20 cellular contexts compared by ENCODE assay signal in genomic region chr16:17213025-17213424, GRCh38.
DNase-seq lines count a peak whose midpoint lies in the region; ATAC-seq and TF ChIP-seq lines count a peak whose summit lies in the region.
"Had no signal": no experiment of that assay in that cellular context is flagged by ENCODE, and none has a peak within 500 bp of the region (broad histone marks: within the 10 kb centered on the region; RNA-seq: fewer than 3 reads in every experiment).

No MANE protein-coding gene starts in this region.

- H3K9ac ChIP-seq in BLaER1 (no peak overlapping the region), MM.1S (ENCODE audit: low read length) (no peak overlapping the region)

- no peak for ATAC-seq in activated CD8-positive, alpha-beta memory T cell treated with anti-CD3 and anti-CD28 coated beads, Interleukin-2, amount 10 ng/mL, durations not matched to agents 7 days and 5 days
- peak; percentile 88 for ATAC-seq in CD8-positive, alpha-beta T cell
- ATAC-seq in gastroesophageal sphincter (no peak), body of pancreas (no peak)
- ATAC-seq: A549 had no signal

- no peak overlapping the region for H2AFZ ChIP-seq in MM.1S (ENCODE audit: low read length)

- H3K4me2 ChIP-seq in BLaER1 (peak overlapping the region; percentile 12; the same call in 1 of the 2 replicates), MM.1S (ENCODE audit: low read depth, low read length) (no peak overlapping the region)
- H3K4me2 ChIP-seq: A549 had no signal

- H3K4me1 ChIP-seq in BLaER1, result peaks cover 25% of the 10 kb centered on the region
- peaks cover 22% of the 10 kb centered on the region for H3K4me1 ChIP-seq in CD8-positive, alpha-beta T cell (ENCODE audit: insufficient read depth, low read length)
- peaks cover 8% of the 10 kb centered on the region; the same call in 1 of the 2 replicates for H3K4me1 ChIP-seq in MM.1S (ENCODE audit: low read length)
- peaks cover 0 to 6% (median 0%) of the 10 kb centered on the region in 3 donors for H3K4me1 ChIP-seq in gastroesophageal sphincter
- no peaks in the 10 kb centered on the region for H3K4me1 ChIP-seq in body of pancreas
- H3K4me1 ChIP-seq: A549 had no signal

- H4K20me1 ChIP-seq in BLaER1, result peaks cover 92% of the 10 kb centered on the region
- no peaks in the 10 kb centered on the region for H4K20me1 ChIP-seq in MM.1S (ENCODE audit: insufficient read depth, low read length)

- H3K36me3 ChIP-seq in BLaER1, result peaks cover 50% of the 10 kb centered on the region
- H3K36me3 ChIP-seq in CD8-positive, alpha-beta T cell (ENCODE audit: insufficient read depth, low read length), result no peaks in the 10 kb centered on the region
- peaks cover 3% of the 10 kb centered on the region; the same call in 1 of the 2 replicates for H3K36me3 ChIP-seq in MM.1S (replicated peaks; ENCODE audit: insufficient read depth, low read length)
- peaks cover 0 to 6% of the 10 kb centered on the region in 2 donors for H3K36me3 ChIP-seq in gastroesophageal sphincter
- no peaks in the 10 kb centered on the region for H3K36me3 ChIP-seq in body of pancreas (replicated peaks in 1 of 2; ENCODE audit: insufficient read depth in 1 of 2, low read depth in 2 of 2)

- no peaks in the 10 kb centered on the region for H3K9me3 Mint-ChIP-seq in activated CD8-positive, alpha-beta memory T cell treated with anti-CD3 and anti-CD28 coated beads, Interleukin-2, amount 10 ng/mL, durations not matched to agents 7 days and 5 days (ENCODE audit: low read depth)
- H3K9me3 Mint-ChIP-seq in CD8-positive, alpha-beta T cell, result peaks cover 4% of the 10 kb centered on the region
- H3K9me3 Mint-ChIP-seq: HFFc6 had no signal

- H3K27me3 Mint-ChIP-seq in activated CD8-positive, alpha-beta memory T cell treated with anti-CD3 and anti-CD28 coated beads, Interleukin-2, amount 10 ng/mL, durations not matched to agents 7 days and 5 days, result no peaks in the 10 kb centered on the region
- H3K27me3 Mint-ChIP-seq in CD8-positive, alpha-beta T cell (ENCODE audit: low read depth), result no peaks in the 10 kb centered on the region

- DNase-seq in activated CD8-positive, alpha-beta memory T cell treated with anti-CD3 and anti-CD28 coated beads, Interleukin-2, amount 10 ng/mL, durations not matched to agents 7 days and 5 days, result no peak
- no peak for DNase-seq in activated CD8-positive, alpha-beta memory T cell treated with anti-CD3 and anti-CD28 coated beads, Interleukin-2, amount 50 U/mL, for 48 hours
- peak in 1 of 7 experiments; percentile 39 for DNase-seq in CD8-positive, alpha-beta T cell
- DNase-seq in central memory CD4-positive, alpha-beta T cell, result peak; percentile 6
- no peak for DNase-seq in MM.1S
- DNase-seq in body of pancreas, result no peak
- DNase-seq: C1 segment of cervical spinal cord, COR-L47, HFFc6, KG1, NCI-H1417 treated with DMSO at 0.1 percent for 48 hours, NCI-H187 treated with DMSO at 0.1 percent for 48 hours, NCI-H2227 treated with DMSO at 0.1 percent for 48 hours, NCI-H524, NCI-H82, OCI-M1, SHP77 treated with DMSO at 0.1 percent for 48 hours had no signal

- CTCF ChIA-PET in activated CD8-positive, alpha-beta memory T cell treated with anti-CD3 and anti-CD28 coated beads, Interleukin-2, amount 10 ng/mL, durations not matched to agents 7 days and 5 days (lab: Charles Lee), result interaction anchor here (0.9 to 1.2 kb wide), 3 partner anchors 15 to 264 kb away, joined by 3 read pairs; no protein-coding TSS in a partner anchor
- CTCF ChIA-PET in CD8-positive, alpha-beta T cell (lab: Charles Lee), result interaction anchor here (1.7 kb wide), 1 partner anchor 366 kb away, joined by 10 read pairs; no protein-coding TSS in a partner anchor

- TF ChIP-seq CTCF in CD8-positive, alpha-beta T cell (IDR thresholded peaks at IDR 0.05), result no peak
- no peak for TF ChIP-seq CTCF in MM.1S (IDR thresholded peaks at IDR 0.05; ENCODE audit: low read length)
- TF ChIP-seq CTCF in gastroesophageal sphincter (IDR thresholded peaks at IDR 0.05), result no peak
- no peak for TF ChIP-seq CTCF in body of pancreas (IDR thresholded peaks at IDR 0.05)

- no peak for TF ChIP-seq POLR2A in gastroesophageal sphincter (IDR thresholded peaks at IDR 0.05)
- TF ChIP-seq POLR2A in body of pancreas (IDR thresholded peaks at IDR 0.05), result no peak

- H3K27me3 ChIP-seq in BLaER1 (no peaks in the 10 kb centered on the region), MM.1S (replicated peaks; ENCODE audit: insufficient read depth, low read length) (no peaks in the 10 kb centered on the region), gastroesophageal sphincter (no peaks in the 10 kb centered on the region), body of pancreas (no peaks in the 10 kb centered on the region)
- no peaks in the 10 kb centered on the region for H3K27me3 ChIP-seq in CD8-positive, alpha-beta T cell (ENCODE audit: insufficient read depth, low read length)

- H3K79me2 ChIP-seq in MM.1S (ENCODE audit: low read length), result peaks cover 27% of the 10 kb centered on the region

- TF ChIP-seq EP300 in gastroesophageal sphincter (IDR thresholded peaks at IDR 0.05), result no peak

- no peaks in the 10 kb centered on the region for H3F3A ChIP-seq in MM.1S (ENCODE audit: insufficient read depth, low read length)

- intact Hi-C loops in CD8-positive, alpha-beta T cell (cut with DNase I, micrococcal nuclease), result loop anchor here (5.0 to 10.0 kb wide), 4 partner anchors 204 to 364 kb away; partner anchors contain the start of gene XYLT1 (in 1 of the 2)
- intact Hi-C loops in body of pancreas (cut with DNase I), result no loop called here

- 93% methylated on average over 2 of the region's 2 CpGs; no CpG with 5 or more reads in 1 of the 2 donors for WGBS in gastroesophageal sphincter (ENCODE audit: low coverage in 1 of 2), 2 donors
- 90 to 94% methylated on average over 2 of the region's 2 CpGs for WGBS in body of pancreas, 2 donors

- H3K27ac Mint-ChIP-seq in activated CD8-positive, alpha-beta memory T cell treated with anti-CD3 and anti-CD28 coated beads, Interleukin-2, amount 10 ng/mL, durations not matched to agents 7 days and 5 days, result peak overlapping the region; percentile 0
- peak overlapping the region; percentile 58 for H3K27ac Mint-ChIP-seq in CD8-positive, alpha-beta T cell
- H3K27ac Mint-ChIP-seq: HFFc6 had no signal

- H3K4me3 ChIP-seq in BLaER1 (no peak overlapping the region), MM.1S (ENCODE audit: low read length) (no peak overlapping the region), gastroesophageal sphincter (no peak overlapping the region), body of pancreas (no peak overlapping the region)
- H3K4me3 ChIP-seq in CD8-positive, alpha-beta T cell (ENCODE audit: low read depth, low read length), result no peak overlapping the region
- H3K4me3 ChIP-seq: A549 had no signal

- peaks cover 18% of the 10 kb centered on the region for H3K36me3 Mint-ChIP-seq in activated CD8-positive, alpha-beta memory T cell treated with anti-CD3 and anti-CD28 coated beads, Interleukin-2, amount 10 ng/mL, durations not matched to agents 7 days and 5 days
- peaks cover 17% of the 10 kb centered on the region for H3K36me3 Mint-ChIP-seq in CD8-positive, alpha-beta T cell

- peaks cover 20% of the 10 kb centered on the region for H3K4me1 Mint-ChIP-seq in activated CD8-positive, alpha-beta memory T cell treated with anti-CD3 and anti-CD28 coated beads, Interleukin-2, amount 10 ng/mL, durations not matched to agents 7 days and 5 days
- peaks cover 21% of the 10 kb centered on the region for H3K4me1 Mint-ChIP-seq in CD8-positive, alpha-beta T cell (ENCODE audit: low read depth)

- POLR2A ChIA-PET in CD8-positive, alpha-beta T cell (lab: Charles Lee), result no interaction called here

- H3K9me3 ChIP-seq in BLaER1 (peaks cover 19% of the 10 kb centered on the region), MM.1S (replicated peaks; ENCODE audit: insufficient read depth, low read length) (no peaks in the 10 kb centered on the region), gastroesophageal sphincter (peaks cover 0 to 11% (median 0%) of the 10 kb centered on the region in 3 donors), body of pancreas (peaks cover 0 to 6% (median 0%) of the 10 kb centered on the region in 3 donors)
- no peaks in the 10 kb centered on the region for H3K9me3 ChIP-seq in CD8-positive, alpha-beta T cell (ENCODE audit: low read length)

- H3K9me2 ChIP-seq in MM.1S (replicated peaks; ENCODE audit: insufficient read depth, low read length), result no peaks in the 10 kb centered on the region

- H3K27ac ChIP-seq in BLaER1 (no peak overlapping the region), MM.1S (ENCODE audit: low read length) (no peak overlapping the region), gastroesophageal sphincter (no peak overlapping the region), body of pancreas (no peak overlapping the region)
- no peak overlapping the region for H3K27ac ChIP-seq in CD8-positive, alpha-beta T cell (ENCODE audit: low read depth, low read length)
- H3K27ac ChIP-seq: A549 had no signal

- H3K4me3 Mint-ChIP-seq in activated CD8-positive, alpha-beta memory T cell treated with anti-CD3 and anti-CD28 coated beads, Interleukin-2, amount 10 ng/mL, durations not matched to agents 7 days and 5 days, result no peak overlapping the region
- no peak overlapping the region for H3K4me3 Mint-ChIP-seq in CD8-positive, alpha-beta T cell
- H3K4me3 Mint-ChIP-seq: HFFc6 had no signal
